In genomic region chr1:66678151-66678550, GRCh38 we compare ENCODE assay signal across 24 cellular contexts.
DNase-seq lines count a peak whose midpoint lies in the region; ATAC-seq and TF ChIP-seq lines count a peak whose summit lies in the region.
"Had no signal": no experiment of that assay in that cellular context is flagged by ENCODE, and none has a peak within 500 bp of the region (broad histone marks: within the 10 kb centered on the region; RNA-seq: fewer than 3 reads in every experiment).

No MANE protein-coding gene starts in this region.

- H3K27me3 Mint-ChIP-seq in chondrocyte (ENCODE audit: low read depth) (no peaks in the 10 kb centered on the region), osteocyte (ENCODE audit: unreplicated experiment) (no peaks in the 10 kb centered on the region)
- H3K27me3 Mint-ChIP-seq in activated CD4-positive, alpha-beta T cell treated with anti-CD3 and anti-CD28 coated beads for 36 hours, result peaks cover under 1% of the 10 kb centered on the region
- H3K27me3 Mint-ChIP-seq: CD4-positive, alpha-beta T cell had no signal

- no peaks in the 10 kb centered on the region for H3K36me3 ChIP-seq in right atrium auricular region
- H3K36me3 ChIP-seq: BLaER1 treated with 17β-estradiol and CSF1 and Interleukin-3, amounts not matched to agents 10 nM and 100 nM; HAP-1 had no signal

- intact Hi-C loops in Right ventricle myocardium inferior (cut with DNase I), result no loop called here
- intact Hi-C loops in activated CD4-positive, alpha-beta T cell treated with anti-CD3 and anti-CD28 coated beads for 36 hours (cut with DNase I, micrococcal nuclease), result no loop called here

- TF ChIP-seq CTCF in right atrium auricular region (IDR thresholded peaks at IDR 0.05) (no peak), chondrocyte (IDR thresholded peaks at IDR 0.05) (no peak), osteocyte (IDR thresholded peaks at IDR 0.05) (no peak)

- H3K9me3 ChIP-seq in right atrium auricular region, result no peaks in the 10 kb centered on the region
- H3K9me3 ChIP-seq: BLaER1 treated with 17β-estradiol and CSF1 and Interleukin-3, amounts not matched to agents 10 nM and 100 nM; HAP-1 had no signal

- H3K27me3 ChIP-seq in right atrium auricular region, result no peaks in the 10 kb centered on the region
- H3K27me3 ChIP-seq: BLaER1 treated with 17β-estradiol and CSF1 and Interleukin-3, amounts not matched to agents 10 nM and 100 nM had no signal

- no peak for DNase-seq in right atrium auricular region (ENCODE audit: low spot score)
- no peak for DNase-seq in Right ventricle myocardium inferior (ENCODE audit: missing footprints)
- no peak for DNase-seq in chondrocyte (ENCODE audit: low spot score)
- no peak for DNase-seq in osteocyte (ENCODE audit: extremely low spot score, unreplicated experiment)
- no peak for DNase-seq in activated CD4-positive, alpha-beta T cell treated with anti-CD3 and anti-CD28 coated beads for 36 hours
- DNase-seq: AML-193; CD4-positive, alpha-beta T cell; GOT3; HFFc6; Kasumi-1; NCI-H2029; NCI-H446 treated with DMSO at 0.1 percent for 48 hours; NCI-H526; NCI-H82; NK-92 treated with Interleukin-12 subunit alpha and Interleukin-12 subunit beta, amount 100 ng/mL, for 24 hours; PC-3; SIG-M5 had no signal

- H3K27ac Mint-ChIP-seq in chondrocyte (ENCODE audit: unreplicated experiment), result peak overlapping the region; percentile 96
- peak overlapping the region; percentile 97 for H3K27ac Mint-ChIP-seq in osteocyte (ENCODE audit: unreplicated experiment)
- H3K27ac Mint-ChIP-seq in activated CD4-positive, alpha-beta T cell treated with anti-CD3 and anti-CD28 coated beads for 36 hours, result no peak overlapping the region
- H3K27ac Mint-ChIP-seq: CD4-positive, alpha-beta T cell; HFFc6 had no signal

- peak overlapping the region; percentile 70 to 72 for H3K27ac ChIP-seq in right atrium auricular region
- H3K27ac ChIP-seq: BLaER1 treated with 17β-estradiol and CSF1 and Interleukin-3, amounts not matched to agents 10 nM and 100 nM; SK-N-MC had no signal

- peaks cover 67% of the 10 kb centered on the region for H3K4me1 Mint-ChIP-seq in chondrocyte (ENCODE audit: low read depth)
- H3K4me1 Mint-ChIP-seq in osteocyte (ENCODE audit: unreplicated experiment), result peaks cover 51% of the 10 kb centered on the region
- H3K4me1 Mint-ChIP-seq in activated CD4-positive, alpha-beta T cell treated with anti-CD3 and anti-CD28 coated beads for 36 hours, result no peaks in the 10 kb centered on the region

- H3K4me3 Mint-ChIP-seq in chondrocyte (ENCODE audit: unreplicated experiment) (no peak overlapping the region), osteocyte (ENCODE audit: unreplicated experiment) (no peak overlapping the region)
- H3K4me3 Mint-ChIP-seq in activated CD4-positive, alpha-beta T cell treated with anti-CD3 and anti-CD28 coated beads for 36 hours, result no peak overlapping the region
- H3K4me3 Mint-ChIP-seq: CD4-positive, alpha-beta T cell; HFFc6 had no signal

- no peak overlapping the region for H3K4me3 ChIP-seq in right atrium auricular region
- H3K4me3 ChIP-seq: BLaER1 treated with 17β-estradiol and CSF1 and Interleukin-3, amounts not matched to agents 10 nM and 100 nM; GM12878; HAP-1; SK-N-MC had no signal

- ATAC-seq in Right ventricle myocardium inferior (no peak), GM21576 (IDR thresholded peaks at IDR 0.05; ENCODE audit: unreplicated experiment) (no peak), GM21381 (IDR thresholded peaks at IDR 0.05; ENCODE audit: unreplicated experiment) (no peak)
- ATAC-seq in activated CD4-positive, alpha-beta T cell treated with anti-CD3 and anti-CD28 coated beads for 36 hours, result no peak
- ATAC-seq: GM12878, HepG2, PC-3 had no signal

- CTCF ChIA-PET in activated CD4-positive, alpha-beta T cell treated with anti-CD3 and anti-CD28 coated beads for 36 hours (lab: Charles Lee), result no interaction called here

- POLR2A ChIA-PET in activated CD4-positive, alpha-beta T cell treated with anti-CD3 and anti-CD28 coated beads for 36 hours (lab: Charles Lee), result no interaction called here

- peaks cover 7% of the 10 kb centered on the region for H3K36me3 Mint-ChIP-seq in chondrocyte (ENCODE audit: low read depth)
- H3K36me3 Mint-ChIP-seq in osteocyte (ENCODE audit: unreplicated experiment), result peaks cover 38% of the 10 kb centered on the region
- no peaks in the 10 kb centered on the region for H3K36me3 Mint-ChIP-seq in activated CD4-positive, alpha-beta T cell treated with anti-CD3 and anti-CD28 coated beads for 36 hours (ENCODE audit: low read depth)

- peaks cover 0 to 16% of the 10 kb centered on the region in 2 donors for H3K4me1 ChIP-seq in right atrium auricular region
- H3K4me1 ChIP-seq: HAP-1 had no signal

- H3K9me3 Mint-ChIP-seq in chondrocyte (ENCODE audit: low read depth) (no peaks in the 10 kb centered on the region), osteocyte (ENCODE audit: unreplicated experiment) (no peaks in the 10 kb centered on the region)
- H3K9me3 Mint-ChIP-seq in activated CD4-positive, alpha-beta T cell treated with anti-CD3 and anti-CD28 coated beads for 36 hours (ENCODE audit: low read depth), result no peaks in the 10 kb centered on the region
- H3K9me3 Mint-ChIP-seq: CD4-positive, alpha-beta T cell; HFFc6 had no signal
